ENCODE assay signal across 8 cellular contexts in genomic region chr10:119726291-119727261, GRCh38. TPM values are rescaled to one million over a fixed set of nuclear protein-coding genes. Genes with fewer than 3 reads are reported as not detected.
DNase-seq lines count a peak whose midpoint lies in the region; ATAC-seq and TF ChIP-seq lines count a peak whose summit lies in the region.

No MANE protein-coding gene starts in this region.

- 0% methylated on average over 20 of the region's 57 CpGs; no CpG with 5 or more reads in 1 of the 2 experiments for WGBS in IMR-90 (ENCODE audit: extremely low coverage in 2 of 2, insufficient read length in 1 of 2), 2 experiments
- 33% methylated on average over 23 of the region's 57 CpGs for WGBS in smooth muscle cell (ENCODE audit: low lambda C conversion rate)

- peak overlapping the region; percentile 96 for H2AK9ac ChIP-seq in IMR-90 (replicated peaks; ENCODE audit: low read depth, low read length, poor library complexity)

- no peak for TF ChIP-seq CTCF in Calu3 (IDR thresholded peaks at IDR 0.05; ENCODE audit: unreplicated experiment)
- no peak for TF ChIP-seq CTCF in IMR-90 (conservative IDR thresholded peaks at IDR 0.05; ENCODE audit: low read depth, low read length)
- TF ChIP-seq CTCF in smooth muscle cell (IDR thresholded peaks at IDR 0.05; ENCODE audit: borderline replicate concordance, insufficient read depth, poor library complexity, severe bottlenecking) = no peak

- peaks cover 16 to 30% of the 10 kb centered on the region in 2 experiments; a peak in 3 of 4 replicates for H3K79me1 ChIP-seq in IMR-90 (ENCODE audit: low read depth in 1 of 2, low read length in 2 of 2)

- POLR2A ChIA-PET in IMR-90 (lab: Charles Lee; ENCODE audit: unreplicated experiment) = interaction anchor here (1.3 kb wide), 1 partner anchor 11 kb away, joined by 3 read pairs; no protein-coding TSS in a partner anchor

- no peaks in the 10 kb centered on the region for H3K27me3 Mint-ChIP-seq in Calu3 (ENCODE audit: unreplicated experiment)
- no peaks in the 10 kb centered on the region for H3K27me3 Mint-ChIP-seq in activated naive CD4-positive, alpha-beta T cell treated with anti-CD3 and anti-CD28 coated beads, Interleukin-2, amount 50 U/mL, for 24 hours

- H3K23ac ChIP-seq in IMR-90 (ENCODE audit: low read depth, low read length) = peak overlapping the region; percentile 33; the same call in 1 of the 2 replicates

- H3K18ac ChIP-seq in IMR-90 (ENCODE audit: low read depth, low read length) = no peak overlapping the region

- no peaks in the 10 kb centered on the region for H4K20me1 ChIP-seq in IMR-90 (ENCODE audit: insufficient read depth, low read length)
- H4K20me1 ChIP-seq in smooth muscle cell (ENCODE audit: low read depth) = no peaks in the 10 kb centered on the region

- H3K9me3 Mint-ChIP-seq in Calu3 (ENCODE audit: low read depth, unreplicated experiment) = no peaks in the 10 kb centered on the region
- no peaks in the 10 kb centered on the region for H3K9me3 Mint-ChIP-seq in activated naive CD4-positive, alpha-beta T cell treated with anti-CD3 and anti-CD28 coated beads, Interleukin-2, amount 50 U/mL, for 24 hours

- CTCF ChIA-PET in Calu3 (lab: Charles Lee) (interaction anchor here (1.1 to 1.9 kb wide), 4 partner anchors 11 to 133 kb away, joined by 3 to 12 read pairs (median 4); partner anchors contain the start of gene TIAL1), IMR-90 (lab: Yijun Ruan, JAX) (interaction anchor here (1.0 to 2.0 kb wide), 2 partner anchors 17 to 40 kb away, joined by 3 to 6 read pairs; no protein-coding TSS in a partner anchor)

- no peak overlapping the region; the same call in 1 of the 2 replicates for H3K56ac ChIP-seq in IMR-90 (ENCODE audit: extremely low read depth, insufficient read depth, low read length)

- H3K36me3 Mint-ChIP-seq in Calu3 (ENCODE audit: insufficient read depth, unreplicated experiment) = peaks cover 16% of the 10 kb centered on the region
- H3K36me3 Mint-ChIP-seq in activated naive CD4-positive, alpha-beta T cell treated with anti-CD3 and anti-CD28 coated beads, Interleukin-2, amount 50 U/mL, for 24 hours = peaks cover 2% of the 10 kb centered on the region

- 0 out of 2 replicates have a peak, but pooled peaks cover 3% of the 10 kb centered on the region for H3K9me1 ChIP-seq in IMR-90 (ENCODE audit: insufficient read depth, low read length)

- dilution Hi-C loops in IMR-90 (cut with HindIII; ENCODE audit: low sequenced_read_pairs, unreplicated experiment) = no loop called here

- H3K27ac Mint-ChIP-seq in Calu3 (ENCODE audit: unreplicated experiment) = no peak overlapping the region
- peak overlapping the region; percentile 93 for H3K27ac Mint-ChIP-seq in activated naive CD4-positive, alpha-beta T cell treated with anti-CD3 and anti-CD28 coated beads, Interleukin-2, amount 50 U/mL, for 24 hours

- peak overlapping the region; percentile 7; the same call in 1 of the 2 replicates for H2AK5ac ChIP-seq in IMR-90 (ENCODE audit: low read depth, low read length)

- TF ChIP-seq POLR2A in IMR-90 (IDR thresholded peaks at IDR 0.05; ENCODE audit: low read depth, low read length) = no peak

- H2BK120ac ChIP-seq in IMR-90 (ENCODE audit: low read depth, low read length) = no peak overlapping the region

- H3K4ac ChIP-seq in IMR-90 (ENCODE audit: low read depth, low read length) = no peak overlapping the region; the same call in 1 of the 2 replicates

- H3K4me1 ChIP-seq in IMR-90 (ENCODE audit: control insufficient read depth, insufficient read depth, low read length) (peaks cover 8% of the 10 kb centered on the region), smooth muscle cell (ENCODE audit: low read depth) (peaks cover 25% of the 10 kb centered on the region)

- peak overlapping the region; percentile 98 for H2AFZ ChIP-seq in IMR-90 (replicated peaks; ENCODE audit: low read length, poor library complexity)
- H2AFZ ChIP-seq in smooth muscle cell (ENCODE audit: low read depth) = peak overlapping the region; percentile 97

- H3K36me3 ChIP-seq in IMR-90 (ENCODE audit: control insufficient read depth, insufficient read depth, low read length) = no peaks in the 10 kb centered on the region
- no peaks in the 10 kb centered on the region for H3K36me3 ChIP-seq in smooth muscle cell (ENCODE audit: low read depth)

- H3K9me3 ChIP-seq in IMR-90 (ENCODE audit: control insufficient read depth, insufficient read depth, low read length) = no peaks in the 10 kb centered on the region
- H3K9me3 ChIP-seq in smooth muscle cell (replicated peaks; ENCODE audit: low read depth) = no peaks in the 10 kb centered on the region

- no peak overlapping the region for H4K8ac ChIP-seq in IMR-90 (ENCODE audit: low read depth in 2 of 2, low read length in 2 of 2)

- H3K4me3 ChIP-seq in IMR-90 (ENCODE audit: insufficient read depth, low read depth, low read length) (peak overlapping the region; percentile 84), smooth muscle cell (peak overlapping the region; percentile 98)

- H3K4me2 ChIP-seq in IMR-90 (ENCODE audit: low read depth, low read length) (peak overlapping the region; percentile 83), smooth muscle cell (peak overlapping the region; percentile 92)

- ATAC-seq in IMR-90 (ENCODE audit: low read depth) = peak; percentile 24; the same call in 1 of the 2 replicates

- H3K14ac ChIP-seq in IMR-90 (replicated peaks; ENCODE audit: low read depth, low read length) = peak overlapping the region; percentile 5; the same call in 1 of the 2 replicates

- H2BK20ac ChIP-seq in IMR-90 (ENCODE audit: low read depth, low read length) = no peak overlapping the region

- BruUV-seq in Calu3 (replicated peaks; lab: Mats Ljungman, UMichigan) (no TSS peak), IMR-90 (replicated peaks; lab: Mats Ljungman, UMichigan) (no TSS peak)

- no peak overlapping the region for H2BK5ac ChIP-seq in IMR-90 (ENCODE audit: low read depth, low read length, poor library complexity, severe bottlenecking)

- intact Hi-C loops in Calu3 (cut with micrococcal nuclease; ENCODE audit: unreplicated experiment) = loop anchor here (5.0 kb wide), 1 partner anchor 119 kb away; no protein-coding TSS in a partner anchor
- intact Hi-C loops in IMR-90 (cut with micrococcal nuclease) = loop anchor here (1.0 kb wide), 1 partner anchor 40 kb away; no protein-coding TSS in a partner anchor

- in situ Hi-C loops in IMR-90 (cut with MboI; ENCODE audit: low sequenced_read_pairs) = no loop called here

- H3F3A ChIP-seq in smooth muscle cell (ENCODE audit: low read depth) = peaks cover 10% of the 10 kb centered on the region

- no peaks in the 10 kb centered on the region for H3K27me3 ChIP-seq in IMR-90 (ENCODE audit: control insufficient read depth, insufficient read depth, low read length)
- no peaks in the 10 kb centered on the region for H3K27me3 ChIP-seq in smooth muscle cell (ENCODE audit: low read depth)

- H3K9ac ChIP-seq in IMR-90 (ENCODE audit: low read depth, low read length) (peak overlapping the region; percentile 85), smooth muscle cell (ENCODE audit: low read depth) (peak overlapping the region; percentile 64)

- DNase-seq in Calu3 (peak; percentile 17), IMR-90 (no peak), iPS-NIHi11 (ENCODE audit: low spot score) (peak; percentile 80), smooth muscle cell (lab: John Stamatoyannopoulos, UW; ENCODE audit: unreplicated experiment) (no peak), NCI-H748 treated with DMSO at 0.1 percent for 48 hours (lab: John Stamatoyannopoulos, UW) (no peak), HuH-7.5 (ENCODE audit: low spot score) (no peak), NCI-H2196 treated with DMSO at 0.1 percent for 48 hours (lab: John Stamatoyannopoulos, UW; ENCODE audit: unreplicated experiment) (no peak)

- peaks cover 26% of the 10 kb centered on the region for H3K4me1 Mint-ChIP-seq in Calu3 (ENCODE audit: low read depth, unreplicated experiment)
- H3K4me1 Mint-ChIP-seq in activated naive CD4-positive, alpha-beta T cell treated with anti-CD3 and anti-CD28 coated beads, Interleukin-2, amount 50 U/mL, for 24 hours = peaks cover 58% of the 10 kb centered on the region

- H3K27ac ChIP-seq in IMR-90 (ENCODE audit: insufficient read depth, low read length) (peak overlapping the region; percentile 51; the same call in 1 of the 2 replicates), smooth muscle cell (ENCODE audit: low read depth) (no peak overlapping the region)

- H4K91ac ChIP-seq in IMR-90 (ENCODE audit: insufficient read depth, low read depth, low read length) = no peak overlapping the region

- H3K4me3 Mint-ChIP-seq in Calu3 (ENCODE audit: low read depth, unreplicated experiment) = peak overlapping the region; percentile 72
- peak overlapping the region; percentile 96 for H3K4me3 Mint-ChIP-seq in activated naive CD4-positive, alpha-beta T cell treated with anti-CD3 and anti-CD28 coated beads, Interleukin-2, amount 50 U/mL, for 24 hours

- no peak for TF ChIP-seq RAD21 in IMR-90 (IDR thresholded peaks at IDR 0.05; ENCODE audit: low read length)

- no peak overlapping the region for H4K5ac ChIP-seq in IMR-90 (ENCODE audit: low read depth, low read length)

- H2BK15ac ChIP-seq in IMR-90 (ENCODE audit: low read depth, low read length) = no peak overlapping the region

- peaks cover 11% of the 10 kb centered on the region for H3K79me2 ChIP-seq in smooth muscle cell (ENCODE audit: low read depth)

TF ChIP-seq in IMR-90, 13 proteins besides CTCF, POLR2A, EP300 and RAD21 (continues in another document):
- no peak for TF ChIP-seq CEBPB (IDR thresholded peaks at IDR 0.05; ENCODE audit: low read depth, low read length)
- no peak for TF ChIP-seq RCOR1 (IDR thresholded peaks at IDR 0.05; ENCODE audit: insufficient replicate concordance, low read length)
- TF ChIP-seq MAFK (IDR thresholded peaks at IDR 0.05; ENCODE audit: low read depth, low read length) = no peak
- TF ChIP-seq, protein P1, sequence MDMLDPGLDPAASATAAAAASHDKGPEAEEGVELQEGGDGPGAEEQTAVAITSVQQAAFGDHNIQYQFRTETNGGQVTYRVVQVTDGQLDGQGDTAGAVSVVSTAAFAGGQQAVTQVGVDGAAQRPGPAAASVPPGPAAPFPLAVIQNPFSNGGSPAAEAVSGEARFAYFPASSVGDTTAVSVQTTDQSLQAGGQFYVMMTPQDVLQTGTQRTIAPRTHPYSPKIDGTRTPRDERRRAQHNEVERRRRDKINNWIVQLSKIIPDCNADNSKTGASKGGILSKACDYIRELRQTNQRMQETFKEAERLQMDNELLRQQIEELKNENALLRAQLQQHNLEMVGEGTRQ (IDR thresholded peaks at IDR 0.05; ENCODE audit: low read depth, low read length) = no peak
- no peak for TF ChIP-seq MXI1 (IDR thresholded peaks at IDR 0.05; ENCODE audit: borderline replicate concordance, low read depth, low read length)

RNA-seq across cellular contexts. Expression of gene INPP5F, which starts 0.7 kb away (rescaled TPM):
- 6.9 and 7.3 TPM in 2 replicates for total RNA-seq in Calu3 (2022)
- total RNA-seq in IMR-90 (2012; rRNA removed) = 29.6 and 35.3 TPM in 2 replicates
- 16.3 and 19.0 TPM in 2 replicates for polyA plus RNA-seq in IMR-90 (2012; rRNA removed)
- 4.7 and 7.0 TPM in 2 replicates for polyA plus RNA-seq in IMR-90 (2012; cell fraction: cytosol; rRNA removed)
- polyA plus RNA-seq in IMR-90 (2012; cell fraction: nucleus; rRNA removed; ENCODE audit: low replicate concordance) = 3.1 and 20.5 TPM in 2 replicates
- total RNA-seq in smooth muscle cell = 106 and 143 TPM in 2 replicates
- 15.9 and 16.3 TPM in 2 replicates for polyA plus RNA-seq in smooth muscle cell

Comparison
In these comparisons a context has a peak if more than half of its experiments do, and no peak if none do; other contexts are left out.
1. DNase-seq: peak in Calu3 (single experiment) and iPS-NIHi11 (single experiment); none in IMR-90 (single experiment), smooth muscle cell (single experiment), NCI-H748 treated with DMSO at 0.1 percent for 48 hours (single experiment), HuH-7.5 (single experiment) and NCI-H2196 treated with DMSO at 0.1 percent for 48 hours (single experiment).